In the genomic region with DNA sequence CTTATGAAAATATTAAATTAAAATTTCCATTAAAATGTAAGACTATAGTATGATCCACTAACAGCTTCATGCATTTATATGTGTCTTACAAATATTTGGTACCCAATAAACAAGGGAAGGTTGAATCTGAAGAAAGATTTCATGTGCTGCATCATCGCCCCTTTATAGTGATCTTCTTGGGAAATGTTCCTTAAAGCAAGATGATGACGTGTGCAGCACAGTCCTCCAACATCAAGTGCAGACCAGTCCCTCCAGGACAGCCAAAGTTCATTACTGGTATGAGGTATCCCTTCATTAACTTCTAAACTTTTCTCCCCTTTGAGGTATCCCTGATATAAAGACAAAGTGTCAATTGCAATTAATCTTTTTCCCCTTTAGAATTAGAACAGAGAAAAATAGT, we compare ENCODE assay signal across 14 cellular contexts.
A peak's percentile ranks its signal among the peaks of the same experiment; 100 is the strongest.
DNase-seq lines count a peak whose midpoint lies in the region; ATAC-seq and TF ChIP-seq lines count a peak whose summit lies in the region.
"Had no signal": no experiment of that assay in that cellular context is flagged by ENCODE, and none has a peak within 500 bp of the region (broad histone marks: within the 10 kb centered on the region; RNA-seq: fewer than 3 reads in every experiment).

No MANE protein-coding gene starts in this region.

- H3K9me1 ChIP-seq in IMR-90 (ENCODE audit: insufficient read depth, low read length): peaks cover 9% of the 10 kb centered on the region; the same call in 1 of the 2 replicates

- H4K8ac ChIP-seq in IMR-90 (ENCODE audit: low read depth in 2 of 2, low read length in 2 of 2) (peak overlapping the region; percentile 6 to 7; a peak in 2 of 4 replicates), trophoblast cell (ENCODE audit: low read depth, low read length) (no peak overlapping the region)

- peak overlapping the region; percentile 61; the same call in 1 of the 2 replicates for H2BK20ac ChIP-seq in IMR-90 (ENCODE audit: low read depth, low read length)

- H3K4me1 ChIP-seq in GM23248 (ENCODE audit: insufficient read depth) (peaks cover 35% of the 10 kb centered on the region), IMR-90 (ENCODE audit: control insufficient read depth, insufficient read depth, low read length) (peaks cover 4% of the 10 kb centered on the region; the same call in 1 of the 2 replicates), smooth muscle cell (ENCODE audit: low read depth) (no peaks in the 10 kb centered on the region), trophoblast cell (ENCODE audit: control insufficient read depth in 1 of 2, insufficient read depth in 2 of 2, low read length in 2 of 2) (peaks cover 0 to 2% of the 10 kb centered on the region in 2 experiments), vagina (peaks cover 11% of the 10 kb centered on the region)

- in situ Hi-C loops in GM23248 (cut with MboI): loop anchor here (10.0 kb wide), 1 partner anchor 960 kb away; no protein-coding TSS in a partner anchor
- in situ Hi-C loops in IMR-90 (cut with MboI; ENCODE audit: low sequenced_read_pairs): no loop called here

- H3K27ac ChIP-seq in GM23248 (no peak overlapping the region), IMR-90 (ENCODE audit: insufficient read depth, low read length) (no peak overlapping the region), smooth muscle cell (ENCODE audit: low read depth) (peak overlapping the region; percentile 3), trophoblast cell (ENCODE audit: low read depth, low read length) (no peak overlapping the region), vagina (no peak overlapping the region)
- H3K27ac ChIP-seq: BLaER1 treated with 17β-estradiol and CSF1 and Interleukin-3, amounts not matched to agents 10 nM and 100 nM had no signal

- no peaks in the 10 kb centered on the region for H3K79me2 ChIP-seq in GM23248 (ENCODE audit: insufficient read depth)
- H3K79me2 ChIP-seq in smooth muscle cell (ENCODE audit: low read depth): no peaks in the 10 kb centered on the region
- no peaks in the 10 kb centered on the region for H3K79me2 ChIP-seq in trophoblast cell (ENCODE audit: control insufficient read depth, insufficient read depth, low read length, poor library complexity)

- dilution Hi-C loops in IMR-90 (cut with HindIII; ENCODE audit: low sequenced_read_pairs, unreplicated experiment): no loop called here

- H3K27me3 ChIP-seq in GM23248 (replicated peaks; ENCODE audit: insufficient read depth) (no peaks in the 10 kb centered on the region), IMR-90 (ENCODE audit: control insufficient read depth, insufficient read depth, low read length) (no peaks in the 10 kb centered on the region), smooth muscle cell (ENCODE audit: low read depth) (no peaks in the 10 kb centered on the region), trophoblast cell (ENCODE audit: insufficient read depth, low read length) (no peaks in the 10 kb centered on the region), vagina (no peaks in the 10 kb centered on the region)
- H3K27me3 ChIP-seq: BLaER1 treated with 17β-estradiol and CSF1 and Interleukin-3, amounts not matched to agents 10 nM and 100 nM had no signal

- H4K20me1 ChIP-seq in GM23248 (ENCODE audit: insufficient read depth) (no peaks in the 10 kb centered on the region), IMR-90 (ENCODE audit: insufficient read depth, low read length) (no peaks in the 10 kb centered on the region), smooth muscle cell (ENCODE audit: low read depth) (no peaks in the 10 kb centered on the region)
- H4K20me1 ChIP-seq: BLaER1 treated with 17β-estradiol and CSF1 and Interleukin-3, amounts not matched to agents 10 nM and 100 nM had no signal

- H3K9ac ChIP-seq in GM23248 (no peak overlapping the region), IMR-90 (ENCODE audit: low read depth, low read length) (no peak overlapping the region), smooth muscle cell (ENCODE audit: low read depth) (no peak overlapping the region), trophoblast cell (ENCODE audit: low read length) (no peak overlapping the region)
- H3K9ac ChIP-seq: BLaER1 treated with 17β-estradiol and CSF1 and Interleukin-3, amounts not matched to agents 10 nM and 100 nM had no signal

- no peak overlapping the region for H3K4ac ChIP-seq in IMR-90 (ENCODE audit: low read depth, low read length)
- H3K4ac ChIP-seq in trophoblast cell (ENCODE audit: low read depth, low read length): no peak overlapping the region

- H4K91ac ChIP-seq in IMR-90 (ENCODE audit: insufficient read depth, low read depth, low read length) (peak overlapping the region; percentile 56), trophoblast cell (ENCODE audit: low read depth, low read length) (no peak overlapping the region)

- H3K4me2 ChIP-seq in GM23248 (ENCODE audit: unreplicated experiment): no peak overlapping the region
- H3K4me2 ChIP-seq in IMR-90 (ENCODE audit: low read depth, low read length): no peak overlapping the region
- no peak overlapping the region for H3K4me2 ChIP-seq in smooth muscle cell
- no peak overlapping the region for H3K4me2 ChIP-seq in trophoblast cell (ENCODE audit: low read length)
- H3K4me2 ChIP-seq: BLaER1 treated with 17β-estradiol and CSF1 and Interleukin-3, amounts not matched to agents 10 nM and 100 nM had no signal

- BruUV-seq in IMR-90 (replicated peaks; lab: Mats Ljungman, UMichigan): no TSS peak

- CTCF ChIA-PET in IMR-90 (lab: Yijun Ruan, JAX): interaction anchor here (1.2 kb wide), 1 partner anchor 14 kb away, joined by 3 read pairs; no protein-coding TSS in a partner anchor

- 0 out of 2 replicates have a peak, but pooled peaks cover 4% of the 10 kb centered on the region for H3K9me2 ChIP-seq in GM23248 (ENCODE audit: insufficient read depth)

- H2BK12ac ChIP-seq in trophoblast cell (ENCODE audit: low read length): no peak overlapping the region

- H3K79me1 ChIP-seq in IMR-90 (ENCODE audit: low read depth in 1 of 2, low read length in 2 of 2) (no peaks in the 10 kb centered on the region), trophoblast cell (ENCODE audit: low read length) (no peaks in the 10 kb centered on the region)

- ATAC-seq in IMR-90 (ENCODE audit: low read depth) (no peak), GM18498 (IDR thresholded peaks at IDR 0.05; ENCODE audit: unreplicated experiment) (no peak)
- ATAC-seq: CD8-positive, alpha-beta T cell had no signal

- H3F3A ChIP-seq in GM23248 (ENCODE audit: insufficient read depth) (peaks cover 40% of the 10 kb centered on the region), smooth muscle cell (ENCODE audit: low read depth) (peaks cover 7% of the 10 kb centered on the region)

- TF ChIP-seq CTCF in IMR-90 (conservative IDR thresholded peaks at IDR 0.05; ENCODE audit: low read depth, low read length) (no peak), fibroblast of mammary gland (conservative IDR thresholded peaks at IDR 0.05; ENCODE audit: control insufficient read depth, insufficient read depth, low read depth, low read length) (no peak), smooth muscle cell (IDR thresholded peaks at IDR 0.05; ENCODE audit: borderline replicate concordance, insufficient read depth, poor library complexity, severe bottlenecking) (no peak), vagina (IDR thresholded peaks at IDR 0.05) (no peak)

- H2AK9ac ChIP-seq in IMR-90 (replicated peaks; ENCODE audit: low read depth, low read length, poor library complexity): no peak overlapping the region

- no peak overlapping the region for H4K12ac ChIP-seq in trophoblast cell (ENCODE audit: low read depth, low read length)

- H2AFZ ChIP-seq in GM23248: no peak overlapping the region
- H2AFZ ChIP-seq in IMR-90 (replicated peaks; ENCODE audit: low read length, poor library complexity): no peak overlapping the region
- H2AFZ ChIP-seq in smooth muscle cell (ENCODE audit: low read depth): no peak overlapping the region
- no peak overlapping the region for H2AFZ ChIP-seq in trophoblast cell (ENCODE audit: insufficient read depth, low read length, poor library complexity)

- peak overlapping the region; percentile 61; the same call in 1 of the 2 replicates for H4K5ac ChIP-seq in IMR-90 (ENCODE audit: low read depth, low read length)

- no peaks in the 10 kb centered on the region for H3K36me3 ChIP-seq in GM23248 (ENCODE audit: low read depth)
- H3K36me3 ChIP-seq in IMR-90 (ENCODE audit: control insufficient read depth, insufficient read depth, low read length): no peaks in the 10 kb centered on the region
- no peaks in the 10 kb centered on the region for H3K36me3 ChIP-seq in smooth muscle cell (ENCODE audit: low read depth)
- no peaks in the 10 kb centered on the region for H3K36me3 ChIP-seq in trophoblast cell (ENCODE audit: control insufficient read depth in 1 of 2, insufficient read depth in 2 of 2, low read length in 2 of 2)
- no peaks in the 10 kb centered on the region for H3K36me3 ChIP-seq in vagina
- H3K36me3 ChIP-seq: BLaER1 treated with 17β-estradiol and CSF1 and Interleukin-3, amounts not matched to agents 10 nM and 100 nM had no signal

- no peak for TF ChIP-seq RAD21 in IMR-90 (IDR thresholded peaks at IDR 0.05; ENCODE audit: low read length)

- POLR2A ChIA-PET in IMR-90 (lab: Charles Lee; ENCODE audit: unreplicated experiment): no interaction called here

- H3K4me3 ChIP-seq in GM23248 (no peak overlapping the region), IMR-90 (ENCODE audit: insufficient read depth, low read depth, low read length) (no peak overlapping the region), fibroblast of mammary gland (ENCODE audit: control insufficient read depth, low read depth, low read length) (no peak overlapping the region), smooth muscle cell (no peak overlapping the region), trophoblast cell (ENCODE audit: low read depth, low read length) (no peak overlapping the region), vagina (no peak overlapping the region)
- H3K4me3 ChIP-seq: BLaER1 treated with 17β-estradiol and CSF1 and Interleukin-3, amounts not matched to agents 10 nM and 100 nM; GM12878 had no signal

- intact Hi-C loops in IMR-90 (cut with micrococcal nuclease): loop anchor here (5.0 kb wide), 1 partner anchor 973 kb away; the partner anchor contains the start of gene BDNF
- intact Hi-C loops in vagina (cut with DNase I): no loop called here

- no peaks in the 10 kb centered on the region for H3K9me3 ChIP-seq in GM23248 (ENCODE audit: low read depth)
- no peaks in the 10 kb centered on the region for H3K9me3 ChIP-seq in IMR-90 (ENCODE audit: control insufficient read depth, insufficient read depth, low read length)
- H3K9me3 ChIP-seq in smooth muscle cell (replicated peaks; ENCODE audit: low read depth): no peaks in the 10 kb centered on the region
- no peaks in the 10 kb centered on the region for H3K9me3 ChIP-seq in trophoblast cell (ENCODE audit: insufficient read depth, low read depth, low read length)
- no peaks in the 10 kb centered on the region for H3K9me3 ChIP-seq in vagina
- H3K9me3 ChIP-seq: BLaER1 treated with 17β-estradiol and CSF1 and Interleukin-3, amounts not matched to agents 10 nM and 100 nM had no signal

- H3K56ac ChIP-seq in IMR-90 (ENCODE audit: extremely low read depth, insufficient read depth, low read length): no peak overlapping the region

- 75 to 77% methylated on average over 2 of the region's 2 CpGs for WGBS in GM23248 (ENCODE audit: low coverage in 1 of 2, low lambda C conversion rate in 2 of 2, missing lambda C conversion rate in 2 of 2), 2 experiments
- no CpG with 5 or more reads among the region's 2 CpGs for WGBS in IMR-90 (ENCODE audit: extremely low coverage in 2 of 2, insufficient read length in 1 of 2), 2 experiments
- 74% methylated on average over 2 of the region's 2 CpGs for WGBS in smooth muscle cell (ENCODE audit: low lambda C conversion rate)
- no CpG with 5 or more reads among the region's 2 CpGs for WGBS in trophoblast cell (ENCODE audit: extremely low coverage, insufficient coverage, insufficient read length)

- peak overlapping the region; percentile 65; the same call in 1 of the 2 replicates for H3K14ac ChIP-seq in IMR-90 (replicated peaks; ENCODE audit: low read depth, low read length)
- H3K14ac ChIP-seq in trophoblast cell (ENCODE audit: low read length): no peak overlapping the region

- H2BK5ac ChIP-seq in IMR-90 (ENCODE audit: low read depth, low read length, poor library complexity, severe bottlenecking) (peak overlapping the region; percentile 40), trophoblast cell (ENCODE audit: low read depth, low read length, poor library complexity) (no peak overlapping the region)

- peak overlapping the region; percentile 80; the same call in 1 of the 2 replicates for H2AK5ac ChIP-seq in IMR-90 (ENCODE audit: low read depth, low read length)
- H2AK5ac ChIP-seq in trophoblast cell (ENCODE audit: low read length): no peak overlapping the region

- TF ChIP-seq POLR2A in IMR-90 (IDR thresholded peaks at IDR 0.05; ENCODE audit: low read depth, low read length) (no peak), vagina (IDR thresholded peaks at IDR 0.05) (no peak)

- H3K18ac ChIP-seq in IMR-90 (ENCODE audit: low read depth, low read length) (peak overlapping the region; percentile 88; the same call in 1 of the 2 replicates), trophoblast cell (ENCODE audit: low read length) (no peak overlapping the region)

- no peak overlapping the region for H3K23ac ChIP-seq in IMR-90 (ENCODE audit: low read depth, low read length)
- H3K23ac ChIP-seq in trophoblast cell (ENCODE audit: low read length): no peak overlapping the region

- H2BK15ac ChIP-seq in IMR-90 (ENCODE audit: low read depth, low read length): peak overlapping the region; percentile 61; the same call in 1 of the 3 replicates

- H2BK120ac ChIP-seq in IMR-90 (ENCODE audit: low read depth, low read length) (peak overlapping the region; percentile 47; the same call in 1 of the 2 replicates), trophoblast cell (ENCODE audit: insufficient read depth, low read length, poor library complexity) (no peak overlapping the region)

- DNase-seq in GM23248 (peak; percentile 11), IMR-90 (no peak), fibroblast of mammary gland (ENCODE audit: low read depth) (peak; percentile 22), smooth muscle cell (lab: John Stamatoyannopoulos, UW; ENCODE audit: unreplicated experiment) (no peak), trophoblast cell (no peak), vagina (ENCODE audit: extremely low spot score in 2 of 2) (no peak)
- DNase-seq: Calu3; CD8-positive, alpha-beta T cell; DMS79 treated with DMSO at 0.1 percent for 48 hours; GF-D8; H7 had no signal

Comparison
In these comparisons a context has a peak if more than half of its experiments do, and no peak if none do; other contexts are left out.
1. DNase-seq: peak in GM23248 (single experiment) and fibroblast of mammary gland (single experiment); none in IMR-90 (single experiment), smooth muscle cell (single experiment), trophoblast cell (0 of 2) and vagina (0 of 2).